ENCODE assay signal across 8 cellular contexts in genomic region chr19:45994456-45994988, GRCh38. TPM values are rescaled to one million over a fixed set of nuclear protein-coding genes. Genes with fewer than 3 reads are reported as not detected.
DNase-seq lines count a peak whose midpoint lies in the region; ATAC-seq and TF ChIP-seq lines count a peak whose summit lies in the region.

No MANE protein-coding gene starts in this region.

- no peaks in the 10 kb centered on the region for H3K27me3 Mint-ChIP-seq in activated naive CD4-positive, alpha-beta T cell treated with anti-CD3 and anti-CD28 coated beads for 36 hours (ENCODE audit: low read depth)
- H3K27me3 Mint-ChIP-seq in activated CD8-positive, alpha-beta T cell treated with anti-CD3 and anti-CD28 coated beads, Interleukin-2, amount 10 ng/mL, durations not matched to agents 7 days and 5 days (ENCODE audit: low read depth), result peaks cover 9% of the 10 kb centered on the region

- peak; percentile 8 for ATAC-seq in activated CD8-positive, alpha-beta T cell treated with anti-CD3 and anti-CD28 coated beads, Interleukin-2, amount 10 ng/mL, durations not matched to agents 7 days and 5 days
- ATAC-seq in left lobe of liver (peak; percentile 5), HG02852 (IDR thresholded peaks at IDR 0.05; ENCODE audit: unreplicated experiment) (no peak)

- no peak overlapping the region for H3K27ac Mint-ChIP-seq in activated naive CD4-positive, alpha-beta T cell treated with anti-CD3 and anti-CD28 coated beads for 36 hours
- no peak overlapping the region for H3K27ac Mint-ChIP-seq in activated CD8-positive, alpha-beta T cell treated with anti-CD3 and anti-CD28 coated beads, Interleukin-2, amount 10 ng/mL, durations not matched to agents 7 days and 5 days

- H3K36me3 ChIP-seq in vagina, result no peaks in the 10 kb centered on the region

- H3K4me1 Mint-ChIP-seq in activated naive CD4-positive, alpha-beta T cell treated with anti-CD3 and anti-CD28 coated beads for 36 hours (ENCODE audit: low read depth), result peaks cover 17% of the 10 kb centered on the region
- peaks cover 25% of the 10 kb centered on the region for H3K4me1 Mint-ChIP-seq in activated CD8-positive, alpha-beta T cell treated with anti-CD3 and anti-CD28 coated beads, Interleukin-2, amount 10 ng/mL, durations not matched to agents 7 days and 5 days (ENCODE audit: low read depth)

- DNase-seq in activated naive CD4-positive, alpha-beta T cell treated with anti-CD3 and anti-CD28 coated beads for 36 hours, result no peak
- no peak for DNase-seq in activated naive CD4-positive, alpha-beta T cell treated with Interleukin-2 at 50 U/mL for 16 hours
- DNase-seq in activated CD8-positive, alpha-beta T cell treated with anti-CD3 and anti-CD28 coated beads, Interleukin-2, amount 10 ng/mL, durations not matched to agents 7 days and 5 days, result peak; percentile 31
- no peak for DNase-seq in left lobe of liver (ENCODE audit: low spot score)
- no peak for DNase-seq in vagina (ENCODE audit: extremely low spot score in 2 of 2)
- DNase-seq in RPMI8226, result no peak
- DNase-seq in activated CD4-positive, alpha-beta T cell treated with anti-CD3 and anti-CD28 coated beads for 48 hours, result no peak

- H3K36me3 Mint-ChIP-seq in activated naive CD4-positive, alpha-beta T cell treated with anti-CD3 and anti-CD28 coated beads for 36 hours (ENCODE audit: low read depth), result peaks cover 6% of the 10 kb centered on the region
- peaks cover 7% of the 10 kb centered on the region for H3K36me3 Mint-ChIP-seq in activated CD8-positive, alpha-beta T cell treated with anti-CD3 and anti-CD28 coated beads, Interleukin-2, amount 10 ng/mL, durations not matched to agents 7 days and 5 days (ENCODE audit: low read depth)

- H3K9me3 ChIP-seq in vagina, result no peaks in the 10 kb centered on the region

- H3K4me3 ChIP-seq in vagina, result peak overlapping the region; percentile 54 to 80

- intact Hi-C loops in activated naive CD4-positive, alpha-beta T cell treated with anti-CD3 and anti-CD28 coated beads for 36 hours (cut with micrococcal nuclease), result loop anchor here (2.0 kb wide), 1 partner anchor 92 kb away; the partner anchor contains the start of gene MYPOP
- intact Hi-C loops in vagina (cut with DNase I), result no loop called here

- no peak for TF ChIP-seq CTCF in vagina (IDR thresholded peaks at IDR 0.05)

- H3K4me3 Mint-ChIP-seq in activated naive CD4-positive, alpha-beta T cell treated with anti-CD3 and anti-CD28 coated beads for 36 hours, result peak overlapping the region; percentile 40
- H3K4me3 Mint-ChIP-seq in activated CD8-positive, alpha-beta T cell treated with anti-CD3 and anti-CD28 coated beads, Interleukin-2, amount 10 ng/mL, durations not matched to agents 7 days and 5 days, result no peak overlapping the region

- H3K27me3 ChIP-seq in vagina, result no peaks in the 10 kb centered on the region

- TF ChIP-seq POLR2A in vagina (IDR thresholded peaks at IDR 0.05), result no peak

- H3K27ac ChIP-seq in vagina, result no peak overlapping the region

- H3K9me3 Mint-ChIP-seq in activated naive CD4-positive, alpha-beta T cell treated with anti-CD3 and anti-CD28 coated beads for 36 hours, result no peaks in the 10 kb centered on the region
- no peaks in the 10 kb centered on the region for H3K9me3 Mint-ChIP-seq in activated CD8-positive, alpha-beta T cell treated with anti-CD3 and anti-CD28 coated beads, Interleukin-2, amount 10 ng/mL, durations not matched to agents 7 days and 5 days (ENCODE audit: insufficient read depth)

- CTCF ChIA-PET in activated naive CD4-positive, alpha-beta T cell treated with anti-CD3 and anti-CD28 coated beads for 36 hours (lab: Charles Lee), result interaction anchor here (0.6 to 1.9 kb wide), 5 partner anchors 11 to 132 kb away, joined by 3 to 8 read pairs (median 4); partner anchors contain the start of gene SYMPK
- CTCF ChIA-PET in activated CD8-positive, alpha-beta T cell treated with anti-CD3 and anti-CD28 coated beads, Interleukin-2, amount 10 ng/mL, durations not matched to agents 7 days and 5 days (lab: Charles Lee), result interaction anchor here (1.0 to 4.4 kb wide), 9 partner anchors 9 to 225 kb away, joined by 3 to 20 read pairs (median 7); partner anchors contain the start of gene SIX5

- POLR2A ChIA-PET in activated CD8-positive, alpha-beta T cell treated with anti-CD3 and anti-CD28 coated beads, Interleukin-2, amount 10 ng/mL, durations not matched to agents 7 days and 5 days (lab: Charles Lee), result interaction anchor here (0.7 kb wide), 1 partner anchor 130 kb away, joined by 3 read pairs; no protein-coding TSS in a partner anchor

- peaks cover 22% of the 10 kb centered on the region for H3K4me1 ChIP-seq in vagina

RNA-seq across cellular contexts. Expression of gene CCDC61, which starts 0.7 kb away (rescaled TPM):
- 10 to 100 TPM; 26.4 to 29.3 TPM for total RNA-seq in activated naive CD4-positive, alpha-beta T cell treated with anti-CD3 and anti-CD28 coated beads for 36 hours
- total RNA-seq in activated CD8-positive, alpha-beta T cell treated with anti-CD3 and anti-CD28 coated beads, Interleukin-2, amount 10 ng/mL, durations not matched to agents 7 days and 5 days, result 10 to 100 TPM; 26.3 to 29.2 TPM
- total RNA-seq in left lobe of liver (11.1 TPM), vagina (36.3 TPM)

RNA-seq across cellular contexts. Expression of gene NOVA2, which starts 20.9 kb away (rescaled TPM):
- total RNA-seq in activated naive CD4-positive, alpha-beta T cell treated with anti-CD3 and anti-CD28 coated beads for 36 hours, result not detected
- not detected for total RNA-seq in activated CD8-positive, alpha-beta T cell treated with anti-CD3 and anti-CD28 coated beads, Interleukin-2, amount 10 ng/mL, durations not matched to agents 7 days and 5 days
- 2.0 TPM for total RNA-seq in left lobe of liver
- total RNA-seq in vagina, result 1.5 TPM

RNA-seq across cellular contexts. Expression of gene PGLYRP1, which starts 28.3 kb away (rescaled TPM):
- total RNA-seq in activated naive CD4-positive, alpha-beta T cell treated with anti-CD3 and anti-CD28 coated beads for 36 hours, result not detected
- total RNA-seq in activated CD8-positive, alpha-beta T cell treated with anti-CD3 and anti-CD28 coated beads, Interleukin-2, amount 10 ng/mL, durations not matched to agents 7 days and 5 days, result not detected
- total RNA-seq in left lobe of liver (0.43 TPM), vagina (not detected)

RNA-seq across cellular contexts. Expression of gene IGFL4, which starts 46.3 kb away (rescaled TPM):
- total RNA-seq in activated naive CD4-positive, alpha-beta T cell treated with anti-CD3 and anti-CD28 coated beads for 36 hours, result not detected
- not detected for total RNA-seq in activated CD8-positive, alpha-beta T cell treated with anti-CD3 and anti-CD28 coated beads, Interleukin-2, amount 10 ng/mL, durations not matched to agents 7 days and 5 days
- total RNA-seq in left lobe of liver, result not detected
- not detected for total RNA-seq in vagina
